Comparison of ENCODE assay signal across 1 cellular context in the genomic region with DNA sequence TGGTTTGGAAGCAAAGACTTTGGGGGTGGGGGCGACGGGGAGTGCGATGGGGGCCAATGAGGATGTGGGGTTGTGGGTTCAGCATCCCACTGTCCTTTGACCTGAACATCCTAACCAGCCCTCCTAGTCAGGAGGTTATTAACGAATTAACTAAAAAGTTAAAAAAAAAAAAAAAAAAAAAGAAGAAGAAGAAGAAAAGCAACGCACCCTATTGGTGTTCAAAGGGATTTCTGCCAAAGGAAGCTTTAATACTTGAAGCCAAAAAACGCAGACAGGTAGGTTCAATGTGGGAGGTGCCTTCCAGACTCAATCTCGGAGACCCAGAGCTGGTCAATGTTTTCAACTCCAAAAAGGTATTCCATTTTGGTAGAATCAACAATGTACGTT.
TF ChIP-seq lines count a peak whose summit lies in the region.

No MANE protein-coding gene starts in this region.

TF ChIP-seq in H1, 55 proteins besides CTCF, POLR2A, EP300 and RAD21:
- no peak for TF ChIP-seq YY1 (IDR thresholded peaks at IDR 0.05; ENCODE audit: low read depth, low read length)
- no peak for TF ChIP-seq SAP30 (IDR thresholded peaks at IDR 0.05; ENCODE audit: insufficient read depth, insufficient replicate concordance, low read length)
- no peak for TF ChIP-seq RNF2 (IDR thresholded peaks at IDR 0.05; ENCODE audit: borderline replicate concordance, low read depth, low read length, missing control alignments, poor library complexity, severe bottlenecking)
- TF ChIP-seq CEBPB (IDR thresholded peaks at IDR 0.05; ENCODE audit: low read depth, low read length): no peak
- TF ChIP-seq CREB1 (IDR thresholded peaks at IDR 0.05): no peak
- no peak for TF ChIP-seq BCL11A (IDR thresholded peaks at IDR 0.05; ENCODE audit: low read depth in 2 of 2, low read length in 2 of 2)
- TF ChIP-seq GTF2F1 (IDR thresholded peaks at IDR 0.05; ENCODE audit: borderline replicate concordance, low read depth, low read length): no peak
